ENCODE assay signal across 31 cellular contexts in genomic region chr7:97167749-97168148, GRCh38.
"Had no signal": no experiment of that assay in that cellular context is flagged by ENCODE, and none has a peak within 500 bp of the region (broad histone marks: within the 10 kb centered on the region; RNA-seq: fewer than 3 reads in every experiment).

No MANE protein-coding gene starts in this region.

- FAIRE-seq: endometrium had no signal

- H3K27ac ChIP-seq: body of pancreas, cardiac muscle cell, colonic mucosa, epithelial cell of prostate, esophagus squamous epithelium, left lung, lower lobe of right lung, neural progenitor cell, parathyroid adenoma, psoas muscle, SK-N-MC, testis, upper lobe of left lung, vagina, WERI-Rb-1 had no signal

- H3K4me1 ChIP-seq: colonic mucosa, esophagus squamous epithelium, left lung, lower lobe of right lung, neural progenitor cell, psoas muscle, testis, upper lobe of left lung, vagina had no signal

- H3K9ac ChIP-seq: neural progenitor cell, parathyroid adenoma had no signal

- H3K36me3 Mint-ChIP-seq: natural killer cell had no signal

- H3K4me1 Mint-ChIP-seq: neural progenitor cell had no signal

- DNase-seq: activated CD4-positive, CD25-positive, alpha-beta regulatory T cell treated with anti-CD3 and anti-CD28 coated beads, Interleukin-2, amount 50 U/mL, for 72 hours; activated gamma-delta T cell; anterior cingulate cortex; body of pancreas; cerebellar nuclear complex; colonic mucosa; effector CD8-positive, alpha-beta T cell; esophagus squamous epithelium; foreskin melanocyte; left lung; lower lobe of right lung; mesendoderm; natural killer cell; occipital lobe; psoas muscle; stimulated activated naive CD8-positive, alpha-beta T cell treated with anti-CD3 and anti-CD28 coated beads, Interleukin-15, Interleukin-2, amounts not matched to agents 100 U/mL and 50 U/mL, for 24 hours; SW 1271; T-helper 9 cell; testis; upper lobe of left lung; WERI-Rb-1 had no signal

- H3K27me3 ChIP-seq: body of pancreas, cardiac muscle cell, colonic mucosa, esophagus squamous epithelium, left lung, neural progenitor cell, testis, upper lobe of left lung, vagina had no signal

- H3K4me3 Mint-ChIP-seq: activated naive CD8-positive, alpha-beta T cell; activated T-helper 1 cell treated with anti-CD3 and anti-CD28 coated beads, Interleukin-12 subunit alpha, Interleukin-12 subunit beta, Interleukin-2, Interleukin-4 antibody, amounts not matched to agents 30 ng/mL and 10 ng/mL and 1 ng/mL, durations not matched to agents 14 hours and 24 hours and 36 hours; natural killer cell; neural progenitor cell; T-helper 1 cell treated with Interleukin-12 subunit alpha and Interleukin-12 subunit beta and Interleukin-4 antibody, amounts not matched to agents 30 μg/mL and 1 μg/mL, for 36 hours had no signal

- H2AFZ ChIP-seq: neural progenitor cell, parathyroid adenoma had no signal

- ATAC-seq: body of pancreas, left lung, lower lobe of right lung, natural killer cell, psoas muscle had no signal

- H3K36me3 ChIP-seq: cardiac muscle cell, colonic mucosa, left lung, lower lobe of right lung, neural progenitor cell, upper lobe of left lung, vagina, WERI-Rb-1 had no signal

- H3K27ac Mint-ChIP-seq: activated naive CD8-positive, alpha-beta T cell; activated T-helper 1 cell treated with anti-CD3 and anti-CD28 coated beads, Interleukin-12 subunit alpha, Interleukin-12 subunit beta, Interleukin-2, Interleukin-4 antibody, amounts not matched to agents 30 ng/mL and 10 ng/mL and 1 ng/mL, durations not matched to agents 14 hours and 24 hours and 36 hours; natural killer cell; neural progenitor cell; T-helper 1 cell treated with Interleukin-12 subunit alpha and Interleukin-12 subunit beta and Interleukin-4 antibody, amounts not matched to agents 30 μg/mL and 1 μg/mL, for 36 hours had no signal

- H3K9me3 Mint-ChIP-seq: natural killer cell had no signal

- H3K79me2 ChIP-seq: parathyroid adenoma had no signal

- H3K9me3 ChIP-seq: body of pancreas, colonic mucosa, esophagus squamous epithelium, left lung, lower lobe of right lung, psoas muscle, testis, upper lobe of left lung, vagina had no signal

- H3K4me3 ChIP-seq: body of pancreas, cardiac muscle cell, colonic mucosa, esophagus squamous epithelium, left lung, lower lobe of right lung, neural progenitor cell, psoas muscle, SK-N-MC, testis, upper lobe of left lung, vagina had no signal

- H3K27me3 Mint-ChIP-seq: activated naive CD8-positive, alpha-beta T cell had no signal

- H3K4me2 ChIP-seq: neural progenitor cell had no signal
